In the genomic region with DNA sequence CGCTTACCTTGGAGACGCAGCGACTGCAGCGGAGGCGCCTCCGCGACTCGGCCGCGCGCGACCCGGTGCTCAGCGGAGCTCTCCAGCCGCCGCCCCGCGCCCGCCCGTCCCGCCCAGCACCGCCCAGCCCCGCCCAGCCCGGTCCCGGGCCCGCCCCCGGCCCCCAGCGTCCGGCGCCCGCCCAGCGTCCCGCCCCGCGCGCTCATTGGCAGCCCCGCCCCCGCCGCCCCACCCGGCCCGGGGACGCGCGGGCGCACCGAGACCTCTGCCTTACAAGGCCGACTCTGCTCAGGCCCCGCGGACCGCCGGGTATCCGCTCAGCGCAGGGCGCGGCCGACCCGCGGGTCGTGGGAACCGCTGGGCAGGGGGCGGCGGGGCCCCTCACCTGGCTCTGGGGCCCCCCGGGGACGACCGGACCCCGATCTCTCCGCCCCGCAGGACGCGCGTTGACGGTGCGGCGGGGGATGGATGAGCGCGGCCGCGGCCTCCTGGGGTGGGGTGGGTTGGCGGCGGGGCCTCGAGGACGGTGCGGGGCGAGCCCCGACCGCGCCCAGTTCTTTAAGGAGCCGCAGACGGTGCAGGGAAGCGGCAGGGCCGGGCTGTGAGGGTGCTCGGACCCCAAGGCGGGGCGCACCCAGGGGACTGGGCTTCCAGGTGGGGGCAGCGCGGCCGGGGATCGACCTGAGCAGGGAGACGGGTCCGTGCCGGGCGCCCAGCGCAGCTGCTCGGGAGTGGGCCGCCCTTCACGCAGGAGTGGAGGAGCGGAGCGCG, we compare ENCODE assay signal across 8 cellular contexts. TPM values are rescaled to one million over a fixed set of nuclear protein-coding genes. Genes with fewer than 3 reads are reported as not detected.
DNase-seq lines count a peak whose midpoint lies in the region; ATAC-seq, FAIRE-seq and TF ChIP-seq lines count a peak whose summit lies in the region.
"Not testable (repeated sequence)": the region's sequence is repeated elsewhere in the genome, so short reads cannot be mapped to it uniquely, and the experiment has no call there.

TPPP (minus strand) TSS at position 82 of the 771 bp plus-strand sequence. CDS start 15,292 bp downstream, outside the sequence.

- not testable (repeated sequence) for H3K36me3 Mint-ChIP-seq in activated CD4-positive, alpha-beta T cell treated with anti-CD3 and anti-CD28 coated beads for 36 hours (ENCODE audit: low read depth)

- not testable (repeated sequence) for H3K9me3 Mint-ChIP-seq in activated CD4-positive, alpha-beta T cell treated with anti-CD3 and anti-CD28 coated beads for 36 hours (ENCODE audit: low read depth)

- not testable (repeated sequence) for H3K27me3 Mint-ChIP-seq in activated CD4-positive, alpha-beta T cell treated with anti-CD3 and anti-CD28 coated beads for 36 hours

- H3K4me3 ChIP-seq in bronchial epithelial cell (ENCODE audit: low read depth, low read length) (peak within 1 kb of the TSS; percentile 45), sigmoid colon (peak within 1 kb of the TSS; percentile 52 to 81 (median 62))

- not testable (repeated sequence) for H3K27me3 ChIP-seq in bronchial epithelial cell (ENCODE audit: control insufficient read depth, insufficient read depth, low read length); sigmoid colon

- H3K4me1 Mint-ChIP-seq in activated CD4-positive, alpha-beta T cell treated with anti-CD3 and anti-CD28 coated beads for 36 hours: not testable (repeated sequence)

- H3K4me3 Mint-ChIP-seq in activated CD4-positive, alpha-beta T cell treated with anti-CD3 and anti-CD28 coated beads for 36 hours: peak within 1 kb of the TSS; percentile 19

- POLR2A ChIA-PET in activated CD4-positive, alpha-beta T cell treated with anti-CD3 and anti-CD28 coated beads for 36 hours (lab: Charles Lee): not testable (repeated sequence)

- intact Hi-C loops in activated CD4-positive, alpha-beta T cell treated with anti-CD3 and anti-CD28 coated beads for 36 hours (cut with DNase I, micrococcal nuclease): loop anchor here in 1 of 2 experiments (2.0 kb wide), 5 partner anchors 65 to 221 kb away; partner anchors contain the start of genes BRD9, CEP72, TRIP13 and ZDHHC11B
- intact Hi-C loops in sigmoid colon (cut with DNase I): not testable (repeated sequence)

- H3K27ac ChIP-seq in sigmoid colon: peak within 1 kb of the TSS; percentile 76 to 89 (median 85)

- DNase-seq in NCI-H2227 treated with DMSO at 0.1 percent for 48 hours (lab: John Stamatoyannopoulos, UW) (peak; percentile 88), bronchial epithelial cell (ENCODE audit: low read depth) (peak; percentile 24), iPS-NIHi7 (ENCODE audit: extremely low spot score) (peak; percentile 98), sigmoid colon (peak; percentile 94), urothelium cell line (ENCODE audit: low spot score) (peak; percentile 98)
- peak; percentile 90 for DNase-seq in activated CD4-positive, alpha-beta T cell treated with anti-CD3 and anti-CD28 coated beads for 36 hours

- ATAC-seq in GM18517 (IDR thresholded peaks at IDR 0.05; ENCODE audit: unreplicated experiment) (peak; percentile 67), HG03045 (IDR thresholded peaks at IDR 0.05; ENCODE audit: unreplicated experiment) (peak; percentile 82)
- ATAC-seq in activated CD4-positive, alpha-beta T cell treated with anti-CD3 and anti-CD28 coated beads for 36 hours: peak; percentile 91

- TF ChIP-seq EP300 in sigmoid colon (IDR thresholded peaks at IDR 0.05): not testable (repeated sequence)

- peak; percentile 40 to 41 for TF ChIP-seq POLR2A in sigmoid colon (IDR thresholded peaks at IDR 0.05)

- TF ChIP-seq CTCF in bronchial epithelial cell (IDR thresholded peaks at IDR 0.05; ENCODE audit: insufficient read depth, low read length, severe bottlenecking); sigmoid colon (IDR thresholded peaks at IDR 0.05): not testable (repeated sequence)

- H3K36me3 ChIP-seq in bronchial epithelial cell (ENCODE audit: control insufficient read depth, insufficient read depth, low read length); sigmoid colon: not testable (repeated sequence)

- not testable (repeated sequence) for FAIRE-seq in bronchial epithelial cell (lab: Jason Lieb, UNC)
- FAIRE-seq in urothelium cell line (lab: Jason Lieb, UNC): peak; percentile 65

- CTCF ChIA-PET in activated CD4-positive, alpha-beta T cell treated with anti-CD3 and anti-CD28 coated beads for 36 hours (lab: Charles Lee): not testable (repeated sequence)

- H3K4me1 ChIP-seq in sigmoid colon: not testable (repeated sequence)

- H3K27ac Mint-ChIP-seq in activated CD4-positive, alpha-beta T cell treated with anti-CD3 and anti-CD28 coated beads for 36 hours: not testable (repeated sequence)

- 0 to 1% methylated on average over 92 to 105 of the region's 109 CpGs for WGBS in sigmoid colon, 2 donors

- not testable (repeated sequence) for H3K9me3 ChIP-seq in sigmoid colon

RNA-seq across cellular contexts. Expression of gene TPPP, which starts in this region (rescaled TPM):
- total RNA-seq in activated CD4-positive, alpha-beta T cell treated with anti-CD3 and anti-CD28 coated beads for 36 hours: under 1 TPM; 0.21 TPM
- 1.6 and 2.4 TPM in 2 replicates for total RNA-seq in bronchial epithelial cell
- 10 to 100 TPM in 1 of 4 donors, 1 to 10 TPM in 3; 7.1 to 15.5 (median 7.6) TPM for total RNA-seq in sigmoid colon
- polyA plus RNA-seq in sigmoid colon: 1 to 10 TPM in 2 of 3 donors, under 1 TPM in 1; 0.60 to 3.2 (median 2.6) TPM

Comparison
In these comparisons a context has a peak if more than half of its experiments do, and no peak if none do; other contexts are left out.
1. Peak in every context shown above with its lines: DNase-seq, ATAC-seq, H3K4me3 ChIP-seq and H3K27ac ChIP-seq.
2. Peak in DNase-seq and ATAC-seq in activated CD4-positive, alpha-beta T cell treated with anti-CD3 and anti-CD28 coated beads for 36 hours; RNA of the gene not detected or under 1 TPM.
3. DNase-seq: peak in every context shown above with its lines; median percentile 98 in iPS-NIHi7; 98 in urothelium cell line; 94 in sigmoid colon; 90 in activated CD4-positive, alpha-beta T cell treated with anti-CD3 and anti-CD28 coated beads for 36 hours; 88 in NCI-H2227 treated with DMSO at 0.1 percent for 48 hours; 24 in bronchial epithelial cell.